16 cellular contexts compared by ENCODE assay signal in the genomic region with DNA sequence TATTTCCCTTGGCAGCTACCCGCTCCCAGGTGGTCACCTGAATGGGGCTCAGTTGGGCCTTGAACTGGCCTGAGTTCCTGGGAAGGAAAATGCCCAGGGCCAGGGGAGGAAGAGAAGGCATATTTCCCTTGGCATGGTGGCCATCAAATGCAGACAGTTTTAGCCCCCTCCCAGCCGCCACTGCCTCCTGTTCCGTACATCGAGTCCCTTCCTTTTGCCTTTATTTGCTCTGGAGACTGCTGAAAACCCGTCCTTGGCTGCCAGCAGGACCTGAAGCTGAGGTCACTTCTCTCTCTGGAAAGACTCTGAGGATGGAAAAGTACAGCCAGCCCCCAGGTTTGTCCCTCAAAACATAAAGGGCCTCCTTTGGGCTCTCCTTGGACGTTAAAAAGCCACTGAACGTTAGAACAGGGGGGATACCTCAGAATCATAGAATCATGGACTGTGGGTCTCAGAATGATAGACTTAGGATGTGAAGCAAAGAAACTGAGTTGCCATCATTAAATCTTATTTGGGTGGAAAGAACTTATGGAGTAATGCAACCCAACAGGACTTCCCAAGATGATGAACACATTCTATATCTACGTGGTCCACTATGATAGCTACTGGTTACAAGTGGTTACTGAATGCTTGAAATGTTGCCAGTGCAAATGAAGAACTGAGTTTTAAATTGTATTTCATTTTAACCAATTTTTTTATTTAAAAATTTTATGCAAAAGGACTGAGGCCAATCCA. TPM values are rescaled to one million over a fixed set of nuclear protein-coding genes. Genes with fewer than 3 reads are reported as not detected.
DNase-seq lines count a peak whose midpoint lies in the region; ATAC-seq, FAIRE-seq and TF ChIP-seq lines count a peak whose summit lies in the region.
"Had no signal": no experiment of that assay in that cellular context is flagged by ENCODE, and none has a peak within 500 bp of the region (broad histone marks: within the 10 kb centered on the region; RNA-seq: fewer than 3 reads in every experiment).

No MANE protein-coding gene starts in this region.

- CTCF ChIA-PET in RWPE1 (lab: Yijun Ruan, JAX) (interaction anchor here (0.6 to 0.9 kb wide), 2 partner anchors 21 to 58 kb away, joined by 3 read pairs; no protein-coding TSS in a partner anchor), endothelial cell of umbilical vein (lab: Charles Lee) (interaction anchor here (1.1 to 6.5 kb wide), 6 partner anchors 7 to 62 kb away, joined by 4 to 59 read pairs (median 7); no protein-coding TSS in a partner anchor)

- intact Hi-C loops in endothelial cell of umbilical vein (cut with micrococcal nuclease): loop anchor here (5.0 kb wide), 1 partner anchor 63 kb away; no protein-coding TSS in a partner anchor

- H3K4me3 ChIP-seq in endothelial cell of umbilical vein (replicated peaks in 1 of 3; ENCODE audit: insufficient read depth in 1 of 3, low read depth in 1 of 3, low read length in 3 of 3) (no peak overlapping the region), mucosa of rectum (ENCODE audit: low read length in 2 of 2) (no peak overlapping the region), thoracic aorta (peak overlapping the region; percentile 43)
- H3K4me3 ChIP-seq: MG63 had no signal

- H2AFZ ChIP-seq in endothelial cell of umbilical vein (ENCODE audit: low read depth, low read length): no peak overlapping the region

- H3K27ac ChIP-seq in RWPE1 (peak overlapping the region; percentile 21), endothelial cell of umbilical vein (ENCODE audit: insufficient read depth, low read depth, low read length) (peak overlapping the region; percentile 99), mucosa of rectum (ENCODE audit: low read depth in 2 of 2, low read length in 2 of 2) (peak overlapping the region; percentile 32 to 34), thoracic aorta (peak overlapping the region; percentile 95 to 98)

- H3K36me3 ChIP-seq in endothelial cell of umbilical vein (ENCODE audit: control insufficient read depth in 2 of 2, extremely low read depth in 1 of 2, insufficient read depth in 2 of 2, low read length in 2 of 2): peaks cover 13 to 22% of the 10 kb centered on the region in 2 experiments
- no peaks in the 10 kb centered on the region for H3K36me3 ChIP-seq in mucosa of rectum (ENCODE audit: control insufficient read depth in 2 of 2, insufficient read depth in 2 of 2, low read length in 2 of 2)
- H3K36me3 ChIP-seq in thoracic aorta: peaks cover 26% of the 10 kb centered on the region

- TF ChIP-seq CTCF in RWPE1 (conservative IDR thresholded peaks at IDR 0.05; ENCODE audit: low read depth) (no peak), endothelial cell of umbilical vein (IDR thresholded peaks at IDR 0.05; ENCODE audit: extremely low read depth in 1 of 2, insufficient read depth in 1 of 2, low read depth in 1 of 2, low read length in 2 of 2) (no peak), thoracic aorta (IDR thresholded peaks at IDR 0.05) (no peak)

- no peaks in the 10 kb centered on the region for H3K9me3 ChIP-seq in endothelial cell of umbilical vein (replicated peaks; ENCODE audit: control insufficient read depth, insufficient read depth, low read length)
- H3K9me3 ChIP-seq in mucosa of rectum (ENCODE audit: control insufficient read depth in 2 of 2, low read length in 2 of 2): no peaks in the 10 kb centered on the region
- H3K9me3 ChIP-seq in thoracic aorta: no peaks in the 10 kb centered on the region
- H3K9me3 ChIP-seq: MG63 had no signal

- no peak for FAIRE-seq in endothelial cell of umbilical vein (lab: Jason Lieb, UNC)

- POLR2A ChIA-PET in RWPE1 (lab: Yijun Ruan, JAX; ENCODE audit: low non-redundant PET): no interaction called here
- POLR2A ChIA-PET in endothelial cell of umbilical vein (lab: Charles Lee): interaction anchor here (0.7 to 5.2 kb wide), 2 partner anchors 7 to 21 kb away, joined by 6 to 33 read pairs; a partner anchor contains a TSS

- H3K4me2 ChIP-seq in endothelial cell of umbilical vein (ENCODE audit: insufficient read depth, low read length): peak overlapping the region; percentile 50

- H3K27me3 ChIP-seq in endothelial cell of umbilical vein (ENCODE audit: control insufficient read depth in 2 of 2, insufficient read depth in 2 of 2, low read length in 2 of 2): no peaks in the 10 kb centered on the region
- H3K27me3 ChIP-seq in mucosa of rectum (ENCODE audit: control insufficient read depth in 2 of 2, insufficient read depth in 2 of 2, low read length in 2 of 2): no peaks in the 10 kb centered on the region
- H3K27me3 ChIP-seq in thoracic aorta (replicated peaks; ENCODE audit: insufficient read depth): no peaks in the 10 kb centered on the region
- H3K27me3 ChIP-seq: MG63 had no signal

- no TSS peak for BruUV-seq in endothelial cell of umbilical vein (replicated peaks; lab: Mats Ljungman, UMichigan)

- DNase-seq in RWPE1 (ENCODE audit: low spot score) (no peak), endothelial cell of umbilical vein (ENCODE audit: low read depth, low spot score) (peak; percentile 23), thoracic aorta (ENCODE audit: low spot score) (no peak), AG20443 (ENCODE audit: low spot score) (no peak)
- DNase-seq: activated CD8-positive, alpha-beta memory T cell treated with anti-CD3 and anti-CD28 coated beads, Interleukin-2, amount 50 U/mL, for 48 hours; activated naive CD8-positive, alpha-beta T cell treated with anti-CD3 and anti-CD28 coated beads, Interleukin-2, amount 10 ng/mL, durations not matched to agents 7 days and 5 days; glutamatergic neuron; left colon; MG63; occipital lobe; stimulated activated CD4-positive, alpha-beta T cell treated with anti-CD3 and anti-CD28 coated beads, Interleukin-1b, Interleukin-23, amount 100 ng/mL, for 48 hours had no signal

- H3K9ac ChIP-seq in endothelial cell of umbilical vein (replicated peaks; ENCODE audit: extremely low read depth, insufficient read depth, low read length) (no peak overlapping the region), mucosa of rectum (ENCODE audit: low read depth in 1 of 2, low read length in 2 of 2) (no peak overlapping the region)

- H4K20me1 ChIP-seq in endothelial cell of umbilical vein (replicated peaks; ENCODE audit: control insufficient read depth, extremely low read depth, insufficient read depth, low read length): no peaks in the 10 kb centered on the region

- H3K4me1 ChIP-seq in endothelial cell of umbilical vein (ENCODE audit: control insufficient read depth, extremely low read depth, insufficient read depth, low read length): peaks cover 97% of the 10 kb centered on the region
- peaks cover 8 to 23% of the 10 kb centered on the region in 2 donors for H3K4me1 ChIP-seq in mucosa of rectum (ENCODE audit: control insufficient read depth in 2 of 2, insufficient read depth in 2 of 2, low read length in 2 of 2)
- peaks cover 83 to 94% of the 10 kb centered on the region in 2 donors for H3K4me1 ChIP-seq in thoracic aorta (ENCODE audit: control insufficient read depth in 1 of 2, low read depth in 2 of 2)

- dilution Hi-C loops in endothelial cell of umbilical vein (cut with MboI; ENCODE audit: extremely low pct_ligation_motif_present, low sequenced_read_pairs): no loop called here

- H3K79me2 ChIP-seq in endothelial cell of umbilical vein (ENCODE audit: control insufficient read depth, insufficient read depth, low read length): peaks cover 76% of the 10 kb centered on the region

- peak; percentile 63 for TF ChIP-seq POLR2A in endothelial cell of umbilical vein (IDR thresholded peaks at IDR 0.05; ENCODE audit: low read depth, low read length)

- ATAC-seq in thoracic aorta (ENCODE audit: insufficient number of reproducible peaks, low FRiP score, low read depth) (no peak), GM18520 (IDR thresholded peaks at IDR 0.05; ENCODE audit: unreplicated experiment) (no peak), GM18861 (IDR thresholded peaks at IDR 0.05; ENCODE audit: unreplicated experiment) (no peak), HG03378 (IDR thresholded peaks at IDR 0.05; ENCODE audit: unreplicated experiment) (no peak)
- ATAC-seq: left colon, WTC11 had no signal

- H3K9me1 ChIP-seq in endothelial cell of umbilical vein (replicated peaks; ENCODE audit: control insufficient read depth, extremely low read depth, insufficient read depth, low read length): no peaks in the 10 kb centered on the region

TF ChIP-seq in endothelial cell of umbilical vein, 7 proteins besides CTCF, POLR2A, EP300 and RAD21:
- TF ChIP-seq MYC (IDR thresholded peaks at IDR 0.05; ENCODE audit: low read depth, low read length) (no peak), POLR2AphosphoS5 (IDR thresholded peaks at IDR 0.05; ENCODE audit: insufficient read depth, low read depth, low read length) (no peak), EZH2 (IDR thresholded peaks at IDR 0.05; ENCODE audit: borderline replicate concordance, low read depth, low read length, severe bottlenecking) (no peak), GATA2 (IDR thresholded peaks at IDR 0.05; ENCODE audit: insufficient read depth, insufficient read length, low read depth, low read length) (no peak), JUN (IDR thresholded peaks at IDR 0.05; ENCODE audit: borderline replicate concordance, insufficient read depth, insufficient read length, low read depth) (no peak), FOS (IDR thresholded peaks at IDR 0.05; ENCODE audit: borderline replicate concordance, insufficient read depth, low read length) (no peak)
- TF ChIP-seq, protein P1, sequence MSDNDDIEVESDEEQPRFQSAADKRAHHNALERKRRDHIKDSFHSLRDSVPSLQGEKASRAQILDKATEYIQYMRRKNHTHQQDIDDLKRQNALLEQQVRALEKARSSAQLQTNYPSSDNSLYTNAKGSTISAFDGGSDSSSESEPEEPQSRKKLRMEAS (IDR thresholded peaks at IDR 0.05; ENCODE audit: insufficient read depth, insufficient read length): no peak

RNA-seq across cellular contexts. Expression of a gene that starts 7.1 kb away (rescaled TPM):
- 3,114 and 3,174 TPM in 2 replicates for total RNA-seq in endothelial cell of umbilical vein
- polyA plus RNA-seq in endothelial cell of umbilical vein: 2,962 and 4,504 TPM in 2 replicates
- 4,210 and 4,435 TPM in 2 replicates for polyA plus RNA-seq in endothelial cell of umbilical vein (2011; cell fraction: cytosol; rRNA removed)
- 2,027 and 2,207 TPM in 2 replicates for polyA plus RNA-seq in endothelial cell of umbilical vein (2011; cell fraction: nucleus; rRNA removed)
- 2,846 and 4,039 TPM in 2 replicates for polyA plus RNA-seq in endothelial cell of umbilical vein (2012)
- 3,279 and 4,325 TPM in 2 replicates for polyA minus RNA-seq in endothelial cell of umbilical vein
- polyA minus RNA-seq in endothelial cell of umbilical vein (2011; cell fraction: cytosol; rRNA and poly(A)+ RNA removed): not detected
- polyA minus RNA-seq in endothelial cell of umbilical vein (2011; cell fraction: nucleus; rRNA and poly(A)+ RNA removed): 606 and 627 TPM in 2 replicates
- 1,000 to 10,000 TPM; 1,654 to 1,851 TPM for total RNA-seq in thoracic aorta

Comparison
In these comparisons a context has a peak if more than half of its experiments do, and no peak if none do; other contexts are left out.
1. H3K27ac ChIP-seq: peak in every context shown above with its lines; median percentile 99 in endothelial cell of umbilical vein; 96 in thoracic aorta; 33 in mucosa of rectum; 21 in RWPE1.